Comparison of ENCODE assay signal across 8 cellular contexts in genomic region chr3:186772886-186773417, GRCh38. TPM values are rescaled to one million over a fixed set of nuclear protein-coding genes. Genes with fewer than 3 reads are reported as not detected.
DNase-seq lines count a peak whose midpoint lies in the region; ATAC-seq, FAIRE-seq and TF ChIP-seq lines count a peak whose summit lies in the region.

No MANE protein-coding gene starts in this region.

- peak overlapping the region; percentile 83 for H3K4me2 ChIP-seq in keratinocyte (ENCODE audit: control insufficient read depth, extremely low read depth, insufficient read depth, low read depth, low read length)

- H3K79me2 ChIP-seq in keratinocyte (ENCODE audit: control insufficient read depth, insufficient read depth, low read length): no peaks in the 10 kb centered on the region

- TF ChIP-seq CTCF in ascending aorta (IDR thresholded peaks at IDR 0.05) (no peak), keratinocyte (optimal IDR thresholded peaks at IDR 0.05 in 1 of 3, IDR thresholded peaks at IDR 0.05 in 1 of 3, conservative IDR thresholded peaks at IDR 0.05 in 1 of 3; ENCODE audit: extremely low read depth in 1 of 3, insufficient read depth in 2 of 3, low read length in 3 of 3) (no peak)

- H3K9me3 ChIP-seq in ascending aorta (no peaks in the 10 kb centered on the region), keratinocyte (ENCODE audit: control insufficient read depth, low read depth, low read length) (no peaks in the 10 kb centered on the region)

- H3K4me3 ChIP-seq in ascending aorta: peak overlapping the region; percentile 51 to 83
- H3K4me3 ChIP-seq in keratinocyte (ENCODE audit: control insufficient read depth in 2 of 3, extremely low read depth in 1 of 3, insufficient read depth in 2 of 3, low read depth in 1 of 3, low read length in 3 of 3): peak overlapping the region in 1 of 3 experiments; percentile 53

- FAIRE-seq in keratinocyte (lab: Jason Lieb, UNC): no peak

- DNase-seq in SK-N-DZ (ENCODE audit: low spot score) (peak; percentile 74), ascending aorta (ENCODE audit: low spot score in 2 of 2) (peak; percentile 57 to 82), keratinocyte (ENCODE audit: low read depth, low spot score) (no peak), KBM-7 (no peak), NCI-H2107 (lab: John Stamatoyannopoulos, UW) (no peak)
- peak; percentile 18 to 44 for DNase-seq in stimulated activated CD4-positive, alpha-beta T cell treated with anti-CD3 and anti-CD28 coated beads, Interleukin-15, amount 100 ng/mL, for 1 hour (ENCODE audit: low read depth in 1 of 2, low spot score in 1 of 2)

- in situ Hi-C loops in KBM-7 (cut with MboI; ENCODE audit: low pct_unique_long_range_greater_than_20kb, low sequenced_read_pairs): no loop called here

- dilution Hi-C loops in keratinocyte (cut with MboI; ENCODE audit: extremely low pct_ligation_motif_present, low sequenced_read_pairs): no loop called here

- H3K27ac ChIP-seq in ascending aorta: peak overlapping the region in 1 of 2 donors; percentile 60
- H3K27ac ChIP-seq in keratinocyte (ENCODE audit: control insufficient read depth, insufficient read depth, low read length): no peak overlapping the region

- no peaks in the 10 kb centered on the region for H4K20me1 ChIP-seq in keratinocyte (ENCODE audit: control insufficient read depth, extremely low read depth, insufficient read depth, low read length)

- intact Hi-C loops in ascending aorta (cut with DNase I): no loop called here

- H3K36me3 ChIP-seq in ascending aorta (no peaks in the 10 kb centered on the region), keratinocyte (ENCODE audit: control insufficient read depth in 2 of 2, extremely low read depth in 1 of 2, insufficient read depth in 2 of 2, low read length in 2 of 2) (no peaks in the 10 kb centered on the region)

- H3K4me1 ChIP-seq in ascending aorta (no peaks in the 10 kb centered on the region), keratinocyte (ENCODE audit: control insufficient read depth, extremely low read depth, insufficient read depth, low read length) (peaks cover 8% of the 10 kb centered on the region)

- no peaks in the 10 kb centered on the region for H3K9me1 ChIP-seq in keratinocyte (ENCODE audit: control insufficient read depth, extremely low read depth, insufficient read depth, low read length)

- H2AFZ ChIP-seq in keratinocyte (ENCODE audit: control insufficient read depth, low read length): peak overlapping the region; percentile 86

- ATAC-seq in GM18868 (IDR thresholded peaks at IDR 0.05; ENCODE audit: unreplicated experiment): peak; percentile 87
- peak; percentile 86 for ATAC-seq in HG02938 (IDR thresholded peaks at IDR 0.05; ENCODE audit: unreplicated experiment)

- H3K9ac ChIP-seq in keratinocyte (ENCODE audit: control insufficient read depth, extremely low read depth, insufficient read depth, low read length): no peak overlapping the region

- H3K27me3 ChIP-seq in ascending aorta (no peaks in the 10 kb centered on the region), keratinocyte (ENCODE audit: control insufficient read depth, extremely low read depth, insufficient read depth, low read length) (no peaks in the 10 kb centered on the region)

RNA-seq across cellular contexts. Expression of gene EIF4A2, which starts 10.4 kb away (rescaled TPM):
- 698 and 722 TPM in 2 replicates for polyA plus RNA-seq in SK-N-DZ (2014; cell fraction: cytosol; rRNA removed)
- 1,380 and 1,503 TPM in 2 replicates for polyA plus RNA-seq in SK-N-DZ (2014; cell fraction: nucleus; rRNA removed)
- 260 TPM for total RNA-seq in ascending aorta
- polyA plus RNA-seq in keratinocyte: 208 to 568 TPM (median 416 TPM) in 3 replicates
- polyA plus RNA-seq in keratinocyte (2011; ENCODE audit: low read depth): 372 TPM
- polyA plus RNA-seq in keratinocyte (2011; cell fraction: cytosol; rRNA removed): 180 and 268 TPM in 2 replicates
- polyA plus RNA-seq in keratinocyte (2011; cell fraction: nucleus; rRNA removed): 553 and 969 TPM in 2 replicates
- 143 and 560 TPM in 2 replicates for polyA plus RNA-seq in keratinocyte (2012; ENCODE audit: low replicate concordance)
- polyA minus RNA-seq in keratinocyte: 56.3 to 311 TPM (median 141 TPM) in 3 replicates
- 79.4 TPM for polyA minus RNA-seq in keratinocyte (2011; cell fraction: cytosol; rRNA and poly(A)+ RNA removed)
- polyA minus RNA-seq in keratinocyte (2011; cell fraction: nucleus; rRNA and poly(A)+ RNA removed): 212 and 350 TPM in 2 replicates

RNA-seq across cellular contexts. Expression of gene RFC4, which starts 33.3 kb away (rescaled TPM):
- 215 and 256 TPM in 2 replicates for polyA plus RNA-seq in SK-N-DZ (2014; cell fraction: cytosol; rRNA removed)
- 497 and 586 TPM in 2 replicates for polyA plus RNA-seq in SK-N-DZ (2014; cell fraction: nucleus; rRNA removed)
- 23.8 TPM for total RNA-seq in ascending aorta
- 8.1 to 22.8 TPM (median 19.7 TPM) in 3 replicates for polyA plus RNA-seq in keratinocyte
- polyA plus RNA-seq in keratinocyte (2011; ENCODE audit: low read depth): 10.3 TPM
- polyA plus RNA-seq in keratinocyte (2011; cell fraction: cytosol; rRNA removed): 9.1 and 12.3 TPM in 2 replicates
- polyA plus RNA-seq in keratinocyte (2011; cell fraction: nucleus; rRNA removed): 15.4 and 24.0 TPM in 2 replicates
- polyA plus RNA-seq in keratinocyte (2012; ENCODE audit: low replicate concordance): 13.8 and 22.8 TPM in 2 replicates
- 1.9 to 9.9 TPM (median 6.5 TPM) in 3 replicates for polyA minus RNA-seq in keratinocyte
- polyA minus RNA-seq in keratinocyte (2011; cell fraction: cytosol; rRNA and poly(A)+ RNA removed): 3.1 TPM
- 2.2 and 4.3 TPM in 2 replicates for polyA minus RNA-seq in keratinocyte (2011; cell fraction: nucleus; rRNA and poly(A)+ RNA removed)

RNA-seq across cellular contexts. Expression of gene KNG1, which starts 55.8 kb away (rescaled TPM):
- polyA plus RNA-seq in SK-N-DZ (2014; cell fraction: cytosol; rRNA removed): not detected in 2 replicates
- polyA plus RNA-seq in SK-N-DZ (2014; cell fraction: nucleus; rRNA removed): not detected in 2 replicates
- not detected for total RNA-seq in ascending aorta
- polyA plus RNA-seq in keratinocyte: 0.12 TPM in 1 of 3 replicates, not detected in the others
- not detected for polyA plus RNA-seq in keratinocyte (2011; ENCODE audit: low read depth)
- not detected in 2 replicates for polyA plus RNA-seq in keratinocyte (2011; cell fraction: cytosol; rRNA removed)
- polyA plus RNA-seq in keratinocyte (2011; cell fraction: nucleus; rRNA removed): not detected in 2 replicates
- polyA plus RNA-seq in keratinocyte (2012; ENCODE audit: low replicate concordance): not detected in 2 replicates
- not detected in 3 replicates for polyA minus RNA-seq in keratinocyte
- polyA minus RNA-seq in keratinocyte (2011; cell fraction: cytosol; rRNA and poly(A)+ RNA removed): not detected
- polyA minus RNA-seq in keratinocyte (2011; cell fraction: nucleus; rRNA and poly(A)+ RNA removed): not detected in 2 replicates

Comparison
In these comparisons a context has a peak if more than half of its experiments do, and no peak if none do; other contexts are left out.
1. DNase-seq: peak in SK-N-DZ (single experiment), ascending aorta (2 of 2) and stimulated activated CD4-positive, alpha-beta T cell treated with anti-CD3 and anti-CD28 coated beads, Interleukin-15, amount 100 ng/mL, for 1 hour (2 of 2); none in keratinocyte (single experiment), KBM-7 (single experiment) and NCI-H2107 (single experiment).